19 cellular contexts compared by ENCODE assay signal in the genomic region with DNA sequence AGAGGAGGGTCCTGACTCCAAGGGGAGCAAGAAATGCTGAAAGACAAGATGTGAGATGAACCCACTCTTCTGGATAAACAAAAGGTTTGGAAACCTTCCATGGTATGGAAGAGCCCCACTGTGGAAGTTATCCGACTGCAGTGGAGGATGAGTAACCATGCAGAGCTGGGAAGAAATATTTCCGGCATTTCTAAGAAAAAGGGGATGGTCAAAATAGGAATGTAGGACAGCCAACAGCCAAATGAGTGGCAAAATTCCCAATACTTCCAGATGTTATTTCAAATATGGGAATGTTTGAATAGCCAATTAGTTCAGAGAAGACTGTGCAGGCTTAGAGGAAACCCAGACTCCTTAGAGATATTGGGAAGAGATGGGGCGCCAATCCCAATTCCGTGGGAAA.
DNase-seq lines count a peak whose midpoint lies in the region; ATAC-seq and TF ChIP-seq lines count a peak whose summit lies in the region.
"Had no signal": no experiment of that assay in that cellular context is flagged by ENCODE, and none has a peak within 500 bp of the region (broad histone marks: within the 10 kb centered on the region; RNA-seq: fewer than 3 reads in every experiment).

No MANE protein-coding gene starts in this region.

- H3K4me2 ChIP-seq in GM23248 (ENCODE audit: unreplicated experiment): no peak overlapping the region

- H3K9ac ChIP-seq in GM23248 (no peak overlapping the region), adipocyte (ENCODE audit: low read length) (no peak overlapping the region)

- peaks cover 1% of the 10 kb centered on the region for H3K27me3 Mint-ChIP-seq in glutamatergic neuron (ENCODE audit: unreplicated experiment)

- no peak overlapping the region for H3K27ac Mint-ChIP-seq in glutamatergic neuron (ENCODE audit: unreplicated experiment)
- H3K27ac Mint-ChIP-seq: H9 had no signal

- H4K20me1 ChIP-seq in GM23248 (ENCODE audit: insufficient read depth): no peaks in the 10 kb centered on the region

- H3K27me3 ChIP-seq in GM23248 (replicated peaks; ENCODE audit: insufficient read depth): no peaks in the 10 kb centered on the region
- H3K27me3 ChIP-seq in adipocyte (replicated peaks; ENCODE audit: control insufficient read depth, insufficient read depth, low read length): no peaks in the 10 kb centered on the region
- H3K27me3 ChIP-seq: SJCRH30 had no signal

- no peaks in the 10 kb centered on the region for H3K4me1 ChIP-seq in GM23248 (ENCODE audit: insufficient read depth)
- no peaks in the 10 kb centered on the region for H3K4me1 ChIP-seq in adipocyte (ENCODE audit: control insufficient read depth, insufficient read depth, low read length)
- H3K4me1 ChIP-seq: SJCRH30 had no signal

- no peaks in the 10 kb centered on the region for H3K9me3 Mint-ChIP-seq in glutamatergic neuron (ENCODE audit: unreplicated experiment)

- DNase-seq in A172 (ENCODE audit: low spot score) (peak; percentile 40), GM23248 (peak; percentile 24), adipocyte (ENCODE audit: low read depth) (peak; percentile 12), hepatic stellate cell (ENCODE audit: low spot score) (peak; percentile 23), HPDE6-E6E7 (ENCODE audit: extremely low spot score) (no peak), glutamatergic neuron (no peak), NCI-H82 (lab: John Stamatoyannopoulos, UW) (no peak)
- DNase-seq: DMS 273 treated with DMSO at 0.1 percent for 48 hours, H9, NCI-H1417, NCI-H1930, NCI-H2171, NCI-H446, NCI-H69, SJCRH30 had no signal

- H3F3A ChIP-seq in GM23248 (ENCODE audit: insufficient read depth): no peaks in the 10 kb centered on the region

- no peaks in the 10 kb centered on the region for H3K79me2 ChIP-seq in GM23248 (ENCODE audit: insufficient read depth)

- H3K36me3 ChIP-seq in GM23248 (ENCODE audit: low read depth): no peaks in the 10 kb centered on the region
- H3K36me3 ChIP-seq in adipocyte (ENCODE audit: control insufficient read depth, insufficient read depth, low read length, severe bottlenecking): no peaks in the 10 kb centered on the region
- H3K36me3 ChIP-seq: SJCRH30 had no signal

- ATAC-seq in GM21390 (IDR thresholded peaks at IDR 0.05; ENCODE audit: unreplicated experiment): no peak

- H3K9me3 ChIP-seq in GM23248 (ENCODE audit: low read depth) (no peaks in the 10 kb centered on the region), adipocyte (ENCODE audit: control insufficient read depth, low read length) (no peaks in the 10 kb centered on the region)
- H3K9me3 ChIP-seq: SJCRH30 had no signal

- no peak for TF ChIP-seq CTCF in glutamatergic neuron (IDR thresholded peaks at IDR 0.05; ENCODE audit: partially characterized antibody, unreplicated experiment)

- H3K27ac ChIP-seq in GM23248: no peak overlapping the region
- H3K27ac ChIP-seq: 22Rv1, C4-2B, RWPE1, SJCRH30 had no signal

- no peak overlapping the region for H3K4me3 ChIP-seq in GM23248
- H3K4me3 ChIP-seq in adipocyte (ENCODE audit: low read length): no peak overlapping the region
- H3K4me3 ChIP-seq: SJCRH30 had no signal

- no peak overlapping the region for H3K4me3 Mint-ChIP-seq in glutamatergic neuron (ENCODE audit: unreplicated experiment)
- H3K4me3 Mint-ChIP-seq: H9 had no signal

- H3K36me3 Mint-ChIP-seq in glutamatergic neuron (ENCODE audit: unreplicated experiment): no peaks in the 10 kb centered on the region

- no peaks in the 10 kb centered on the region for H3K4me1 Mint-ChIP-seq in glutamatergic neuron (ENCODE audit: low read depth, unreplicated experiment)
- H3K4me1 Mint-ChIP-seq: H9 had no signal

- no peaks in the 10 kb centered on the region for H3K9me2 ChIP-seq in GM23248 (ENCODE audit: insufficient read depth)

- WGBS in GM23248 (ENCODE audit: low coverage in 1 of 2, low lambda C conversion rate in 2 of 2, missing lambda C conversion rate in 2 of 2), 2 experiments: 9 to 10% methylated on average over 4 of the region's 4 CpGs

- H2AFZ ChIP-seq in GM23248: no peak overlapping the region

- in situ Hi-C loops in GM23248 (cut with MboI): no loop called here

Comparison
In these comparisons a context has a peak if more than half of its experiments do, and no peak if none do; other contexts are left out.
1. DNase-seq: peak in A172 (single experiment), GM23248 (single experiment), adipocyte (single experiment) and hepatic stellate cell (single experiment); none in HPDE6-E6E7 (single experiment), glutamatergic neuron (single experiment) and NCI-H82 (single experiment).